ENCODE assay signal across 2 cellular contexts in the genomic region with DNA sequence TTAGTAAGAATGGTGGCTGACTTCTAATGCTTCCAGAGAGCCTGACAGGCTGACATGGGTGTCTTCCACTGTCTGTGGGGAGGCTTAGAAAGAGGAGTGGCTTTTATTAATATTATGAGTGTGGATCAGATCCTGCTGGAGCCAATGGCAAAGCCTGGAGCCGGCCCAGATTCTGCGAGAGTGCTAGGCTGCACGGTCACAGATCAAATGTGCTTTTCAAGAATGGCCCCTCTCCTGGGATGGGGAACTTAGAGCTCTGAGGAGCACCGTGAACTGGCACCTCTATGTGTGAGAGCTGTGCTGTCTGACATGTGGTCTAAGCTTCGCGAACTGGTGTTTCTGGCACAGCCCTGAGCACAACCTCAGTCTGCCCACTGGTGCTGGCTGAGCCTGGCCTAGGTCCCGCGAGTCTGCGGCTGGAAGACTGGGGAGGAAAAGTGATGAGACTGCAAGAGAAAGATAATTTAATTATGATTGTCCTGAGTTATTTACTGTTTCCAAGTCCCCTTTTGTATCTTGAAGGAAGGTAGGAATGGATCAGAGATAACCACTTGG.
TF ChIP-seq lines count a peak whose summit lies in the region.

No MANE protein-coding gene starts in this region.

TF ChIP-seq in SK-N-SH treated with all-trans-retinoic acid at 6 μM for 48 hours, 23 proteins besides CTCF, POLR2A, EP300 and RAD21:
- no peak for TF ChIP-seq ARNTL (CRISPR knock-in tag; IDR thresholded peaks at IDR 0.05; ENCODE audit: borderline replicate concordance, low read depth)
- no peak for TF ChIP-seq GLIS3 (CRISPR knock-in tag; IDR thresholded peaks at IDR 0.05)
- TF ChIP-seq ZNF565 (CRISPR knock-in tag; conservative IDR thresholded peaks at IDR 0.05; ENCODE audit: low read depth) = no peak
- TF ChIP-seq ZNF70 (CRISPR knock-in tag; IDR thresholded peaks at IDR 0.05) = no peak
- no peak for TF ChIP-seq ISL1 (CRISPR knock-in tag; IDR thresholded peaks at IDR 0.05)
- no peak for TF ChIP-seq TCF4 (CRISPR knock-in tag; IDR thresholded peaks at IDR 0.05; ENCODE audit: borderline replicate concordance)
- TF ChIP-seq ZFP30 (CRISPR knock-in tag; IDR thresholded peaks at IDR 0.05) = no peak
- no peak for TF ChIP-seq ZFP3 (CRISPR knock-in tag; IDR thresholded peaks at IDR 0.05)
- TF ChIP-seq, protein P1, sequence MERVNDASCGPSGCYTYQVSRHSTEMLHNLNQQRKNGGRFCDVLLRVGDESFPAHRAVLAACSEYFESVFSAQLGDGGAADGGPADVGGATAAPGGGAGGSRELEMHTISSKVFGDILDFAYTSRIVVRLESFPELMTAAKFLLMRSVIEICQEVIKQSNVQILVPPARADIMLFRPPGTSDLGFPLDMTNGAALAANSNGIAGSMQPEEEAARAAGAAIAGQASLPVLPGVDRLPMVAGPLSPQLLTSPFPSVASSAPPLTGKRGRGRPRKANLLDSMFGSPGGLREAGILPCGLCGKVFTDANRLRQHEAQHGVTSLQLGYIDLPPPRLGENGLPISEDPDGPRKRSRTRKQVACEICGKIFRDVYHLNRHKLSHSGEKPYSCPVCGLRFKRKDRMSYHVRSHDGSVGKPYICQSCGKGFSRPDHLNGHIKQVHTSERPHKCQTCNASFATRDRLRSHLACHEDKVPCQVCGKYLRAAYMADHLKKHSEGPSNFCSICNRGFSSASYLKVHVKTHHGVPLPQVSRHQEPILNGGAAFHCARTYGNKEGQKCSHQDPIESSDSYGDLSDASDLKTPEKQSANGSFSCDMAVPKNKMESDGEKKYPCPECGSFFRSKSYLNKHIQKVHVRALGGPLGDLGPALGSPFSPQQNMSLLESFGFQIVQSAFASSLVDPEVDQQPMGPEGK (CRISPR knock-in tag; IDR thresholded peaks at IDR 0.05; ENCODE audit: borderline replicate concordance) = no peak
- TF ChIP-seq OSR1 (CRISPR knock-in tag; IDR thresholded peaks at IDR 0.05) = no peak
- no peak for TF ChIP-seq BACH2 (CRISPR knock-in tag; IDR thresholded peaks at IDR 0.05; ENCODE audit: borderline replicate concordance)
- TF ChIP-seq, protein P2, sequence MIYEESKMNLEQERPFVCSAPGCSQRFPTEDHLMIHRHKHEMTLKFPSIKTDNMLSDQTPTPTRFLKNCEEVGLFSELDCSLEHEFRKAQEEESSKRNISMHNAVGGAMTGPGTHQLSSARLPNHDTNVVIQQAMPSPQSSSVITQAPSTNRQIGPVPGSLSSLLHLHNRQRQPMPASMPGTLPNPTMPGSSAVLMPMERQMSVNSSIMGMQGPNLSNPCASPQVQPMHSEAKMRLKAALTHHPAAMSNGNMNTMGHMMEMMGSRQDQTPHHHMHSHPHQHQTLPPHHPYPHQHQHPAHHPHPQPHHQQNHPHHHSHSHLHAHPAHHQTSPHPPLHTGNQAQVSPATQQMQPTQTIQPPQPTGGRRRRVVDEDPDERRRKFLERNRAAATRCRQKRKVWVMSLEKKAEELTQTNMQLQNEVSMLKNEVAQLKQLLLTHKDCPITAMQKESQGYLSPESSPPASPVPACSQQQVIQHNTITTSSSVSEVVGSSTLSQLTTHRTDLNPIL (CRISPR knock-in tag; IDR thresholded peaks at IDR 0.05; ENCODE audit: low read depth) = no peak

TF ChIP-seq in SK-N-SH, 30 proteins besides CTCF, POLR2A, EP300 and RAD21:
- TF ChIP-seq NFIC (IDR thresholded peaks at IDR 0.05; ENCODE audit: borderline replicate concordance) (no peak), TCF12 (IDR thresholded peaks at IDR 0.05) (no peak), USF2 (IDR thresholded peaks at IDR 0.05; ENCODE audit: borderline replicate concordance, low read depth, low read length) (no peak), MEF2A (IDR thresholded peaks at IDR 0.05; ENCODE audit: borderline replicate concordance, low read depth) (no peak), REST (IDR thresholded peaks at IDR 0.05; ENCODE audit: low read depth, low read length) (no peak), MAX (IDR thresholded peaks at IDR 0.05; ENCODE audit: low read depth) (no peak), FOXM1 (IDR thresholded peaks at IDR 0.05; ENCODE audit: low read depth) (no peak), FOSL2 (IDR thresholded peaks at IDR 0.05; ENCODE audit: borderline replicate concordance, low read depth) (no peak), MXI1 (IDR thresholded peaks at IDR 0.05; ENCODE audit: low read depth, low read length) (no peak), YY1 (IDR thresholded peaks at IDR 0.05; ENCODE audit: low read depth) (no peak), JUND (IDR thresholded peaks at IDR 0.05) (no peak), RXRA (IDR thresholded peaks at IDR 0.05; ENCODE audit: borderline replicate concordance, low read depth) (no peak), RFX5 (IDR thresholded peaks at IDR 0.05; ENCODE audit: low read length) (no peak), PBX3 (IDR thresholded peaks at IDR 0.05) (no peak), USF1 (IDR thresholded peaks at IDR 0.05; ENCODE audit: borderline replicate concordance, low read depth) (no peak)
- TF ChIP-seq, protein P3, sequence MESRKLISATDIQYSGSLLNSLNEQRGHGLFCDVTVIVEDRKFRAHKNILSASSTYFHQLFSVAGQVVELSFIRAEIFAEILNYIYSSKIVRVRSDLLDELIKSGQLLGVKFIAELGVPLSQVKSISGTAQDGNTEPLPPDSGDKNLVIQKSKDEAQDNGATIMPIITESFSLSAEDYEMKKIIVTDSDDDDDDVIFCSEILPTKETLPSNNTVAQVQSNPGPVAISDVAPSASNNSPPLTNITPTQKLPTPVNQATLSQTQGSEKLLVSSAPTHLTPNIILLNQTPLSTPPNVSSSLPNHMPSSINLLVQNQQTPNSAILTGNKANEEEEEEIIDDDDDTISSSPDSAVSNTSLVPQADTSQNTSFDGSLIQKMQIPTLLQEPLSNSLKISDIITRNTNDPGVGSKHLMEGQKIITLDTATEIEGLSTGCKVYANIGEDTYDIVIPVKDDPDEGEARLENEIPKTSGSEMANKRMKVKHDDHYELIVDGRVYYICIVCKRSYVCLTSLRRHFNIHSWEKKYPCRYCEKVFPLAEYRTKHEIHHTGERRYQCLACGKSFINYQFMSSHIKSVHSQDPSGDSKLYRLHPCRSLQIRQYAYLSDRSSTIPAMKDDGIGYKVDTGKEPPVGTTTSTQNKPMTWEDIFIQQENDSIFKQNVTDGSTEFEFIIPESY (IDR thresholded peaks at IDR 0.05; ENCODE audit: borderline replicate concordance, low read depth) = no peak
- TF ChIP-seq, protein P4, sequence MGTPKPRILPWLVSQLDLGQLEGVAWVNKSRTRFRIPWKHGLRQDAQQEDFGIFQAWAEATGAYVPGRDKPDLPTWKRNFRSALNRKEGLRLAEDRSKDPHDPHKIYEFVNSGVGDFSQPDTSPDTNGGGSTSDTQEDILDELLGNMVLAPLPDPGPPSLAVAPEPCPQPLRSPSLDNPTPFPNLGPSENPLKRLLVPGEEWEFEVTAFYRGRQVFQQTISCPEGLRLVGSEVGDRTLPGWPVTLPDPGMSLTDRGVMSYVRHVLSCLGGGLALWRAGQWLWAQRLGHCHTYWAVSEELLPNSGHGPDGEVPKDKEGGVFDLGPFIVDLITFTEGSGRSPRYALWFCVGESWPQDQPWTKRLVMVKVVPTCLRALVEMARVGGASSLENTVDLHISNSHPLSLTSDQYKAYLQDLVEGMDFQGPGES (IDR thresholded peaks at IDR 0.05; ENCODE audit: low read depth, low read length) = no peak
